ENCODE assay signal across 1 cellular context in the genomic region with DNA sequence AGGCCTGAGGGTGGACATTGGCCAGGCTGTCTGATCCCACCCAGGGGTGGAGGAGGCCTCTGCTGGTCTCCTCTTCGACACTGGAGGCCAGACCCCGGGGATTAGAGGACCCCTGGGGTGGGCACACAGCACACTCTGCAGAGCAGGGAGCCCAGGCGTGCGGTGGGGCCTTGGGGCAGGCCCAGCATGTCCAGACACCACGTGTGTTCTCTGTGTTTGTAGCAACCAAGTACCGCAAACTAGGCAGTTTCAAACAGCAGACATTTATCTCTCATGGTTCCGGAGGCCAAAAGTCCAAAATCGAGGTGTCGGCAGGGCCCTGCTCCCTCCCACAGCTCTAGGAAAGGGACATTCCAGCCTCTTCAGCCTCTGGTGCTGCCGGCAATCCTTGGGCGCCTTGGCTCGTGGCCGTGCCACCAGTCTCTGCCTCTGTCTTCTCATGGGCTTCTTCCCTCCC.
TF ChIP-seq lines count a peak whose summit lies in the region.

No MANE protein-coding gene starts in this region.

TF ChIP-seq in A549, 52 proteins besides CTCF, POLR2A, EP300 and RAD21 (continued from another document):
- TF ChIP-seq RCOR1 (IDR thresholded peaks at IDR 0.05; ENCODE audit: low read depth, low read length), result no peak
- no peak for TF ChIP-seq ESRRA (IDR thresholded peaks at IDR 0.05; ENCODE audit: borderline replicate concordance, low read length)
- TF ChIP-seq GATA3 (IDR thresholded peaks at IDR 0.05; ENCODE audit: borderline replicate concordance), result no peak
- TF ChIP-seq, protein P1, sequence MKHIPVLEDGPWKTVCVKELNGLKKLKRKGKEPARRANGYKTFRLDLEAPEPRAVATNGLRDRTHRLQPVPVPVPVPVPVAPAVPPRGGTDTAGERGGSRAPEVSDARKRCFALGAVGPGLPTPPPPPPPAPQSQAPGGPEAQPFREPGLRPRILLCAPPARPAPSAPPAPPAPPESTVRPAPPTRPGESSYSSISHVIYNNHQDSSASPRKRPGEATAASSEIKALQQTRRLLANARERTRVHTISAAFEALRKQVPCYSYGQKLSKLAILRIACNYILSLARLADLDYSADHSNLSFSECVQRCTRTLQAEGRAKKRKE (CRISPR knock-in tag; IDR thresholded peaks at IDR 0.05; ENCODE audit: low read depth), result no peak
